Comparison of ENCODE assay signal across 29 cellular contexts in the genomic region with DNA sequence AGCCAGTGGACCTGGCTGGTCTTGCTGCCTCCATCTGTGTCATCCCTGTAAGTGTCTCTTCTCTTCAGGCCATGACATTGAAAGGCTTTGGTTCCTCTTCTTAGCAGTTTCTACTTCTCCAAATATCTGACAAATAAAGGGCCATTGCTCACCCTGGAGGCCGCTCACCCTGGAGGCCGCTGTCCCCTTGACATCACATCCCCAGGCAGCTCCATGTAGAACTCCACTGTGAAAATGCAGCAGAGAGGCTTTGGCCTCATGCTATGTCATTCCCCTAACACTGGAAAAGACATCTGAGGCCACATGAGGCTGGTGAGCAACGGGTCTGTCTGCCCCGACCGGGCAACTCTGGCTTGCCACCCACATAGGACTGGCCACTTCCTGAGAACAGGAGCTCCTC. TPM values are rescaled to one million over a fixed set of nuclear protein-coding genes. Genes with fewer than 3 reads are reported as not detected.
DNase-seq lines count a peak whose midpoint lies in the region; ATAC-seq and TF ChIP-seq lines count a peak whose summit lies in the region.
"Had no signal": no experiment of that assay in that cellular context is flagged by ENCODE, and none has a peak within 500 bp of the region (broad histone marks: within the 10 kb centered on the region; RNA-seq: fewer than 3 reads in every experiment).

No MANE protein-coding gene starts in this region.

- no peak for TF ChIP-seq POLR2A in thyroid gland (IDR thresholded peaks at IDR 0.05)

- no peak overlapping the region for H3K9ac ChIP-seq in muscle layer of colon (ENCODE audit: low read length)

- DNase-seq in right atrium auricular region (ENCODE audit: low spot score) (no peak), left ventricle myocardium inferior (no peak), T-helper 17 cell (no peak), thyroid gland (no peak), OCI-LY7 (ENCODE audit: low spot score) (no peak)
- DNase-seq in activated CD4-positive, alpha-beta T cell treated with anti-CD3 and anti-CD28 coated beads for 4 hours, result no peak
- DNase-seq: activated CD4-positive, alpha-beta T cell treated with anti-CD3 and anti-CD28 coated beads, Interleukin-2, amount 10 ng/mL, durations not matched to agents 24 days and 14 days; activated gamma-delta T cell; activated T-cell treated with anti-CD3 and anti-CD28 coated beads, Interleukin-2, amount 50 U/mL, for 1 hour; CD8-positive, alpha-beta T cell; DMS 273 treated with DMSO at 0.1 percent for 48 hours; GOT3; hippocampal formation; immature natural killer cell; left colon; mesenchymal stem cell; naive B cell; NCI-H1105; NCI-H1930; NCI-H526; retina; RPMI8226; stimulated activated CD4-positive, alpha-beta T cell treated with anti-CD3 and anti-CD28 coated beads, Interleukin-12 subunit alpha, Interleukin-12 subunit beta, amount 100 ng/mL, for 4 hours; stimulated activated CD4-positive, alpha-beta T cell treated with anti-CD3 and anti-CD28 coated beads, Interleukin-4, amount 100 ng/mL, for 24 hours; stimulated activated naive CD4-positive, alpha-beta T cell; WERI-Rb-1 had no signal

- H3K9me3 ChIP-seq in right atrium auricular region (no peaks in the 10 kb centered on the region), left ventricle myocardium inferior (replicated peaks) (no peaks in the 10 kb centered on the region), T-helper 17 cell (ENCODE audit: control insufficient read depth, low read length, poor library complexity, severe bottlenecking) (no peaks in the 10 kb centered on the region), muscle layer of colon (ENCODE audit: low read length) (no peaks in the 10 kb centered on the region), thyroid gland (no peaks in the 10 kb centered on the region), OCI-LY7 (ENCODE audit: low read length) (no peaks in the 10 kb centered on the region)

- no TSS peak for BruUV-seq in OCI-LY7 (replicated peaks; lab: Mats Ljungman, UMichigan)

- H3K27me3 ChIP-seq in right atrium auricular region (no peaks in the 10 kb centered on the region), left ventricle myocardium inferior (ENCODE audit: low read depth) (no peaks in the 10 kb centered on the region), muscle layer of colon (ENCODE audit: control insufficient read depth in 1 of 2, insufficient read depth in 2 of 2, low read length in 2 of 2) (no peaks in the 10 kb centered on the region), thyroid gland (no peaks in the 10 kb centered on the region)

- H3K4me1 Mint-ChIP-seq in T-helper 17 cell, result peaks cover 15% of the 10 kb centered on the region

- WGBS in thyroid gland, 2 donors, result 90 to 95% methylated on average over 3 to 5 of the region's 5 CpGs

- H3K36me3 ChIP-seq in right atrium auricular region (no peaks in the 10 kb centered on the region), left ventricle myocardium inferior (no peaks in the 10 kb centered on the region), muscle layer of colon (ENCODE audit: insufficient read depth, low read length) (no peaks in the 10 kb centered on the region), thyroid gland (no peaks in the 10 kb centered on the region), OCI-LY7 (ENCODE audit: insufficient read depth, low read length) (no peaks in the 10 kb centered on the region)
- H3K36me3 ChIP-seq: WERI-Rb-1 had no signal

- H3K4me3 ChIP-seq in right atrium auricular region, result no peak overlapping the region
- H3K4me3 ChIP-seq in left ventricle myocardium inferior, result no peak overlapping the region
- no peak overlapping the region for H3K4me3 ChIP-seq in muscle layer of colon (ENCODE audit: low read depth in 1 of 2, low read length in 2 of 2)
- H3K4me3 ChIP-seq in thyroid gland (replicated peaks in 1 of 3), result no peak overlapping the region
- H3K4me3 ChIP-seq in OCI-LY7 (ENCODE audit: low read depth, low read length, poor library complexity, severe bottlenecking), result no peak overlapping the region
- H3K4me3 ChIP-seq: SK-N-MC had no signal

- no peak overlapping the region for H3K4me2 ChIP-seq in OCI-LY7 (ENCODE audit: low read length)

- ATAC-seq in T-helper 17 cell, result peak; percentile 28
- no peak for ATAC-seq in HG02588 (IDR thresholded peaks at IDR 0.05; ENCODE audit: unreplicated experiment)
- ATAC-seq: CD8-positive, alpha-beta T cell; left colon had no signal

- peaks cover 0 to 25% of the 10 kb centered on the region in 2 donors for H3K4me1 ChIP-seq in right atrium auricular region
- H3K4me1 ChIP-seq in left ventricle myocardium inferior, result peaks cover 34% of the 10 kb centered on the region
- peaks cover 28% of the 10 kb centered on the region for H3K4me1 ChIP-seq in muscle layer of colon (ENCODE audit: insufficient read depth, low read length)
- H3K4me1 ChIP-seq in thyroid gland, result peaks cover 61 to 82% of the 10 kb centered on the region in 2 donors
- no peaks in the 10 kb centered on the region for H3K4me1 ChIP-seq in OCI-LY7 (ENCODE audit: insufficient read depth, low read length, poor library complexity, severe bottlenecking)

- no peaks in the 10 kb centered on the region for H3K79me2 ChIP-seq in OCI-LY7 (ENCODE audit: insufficient read depth, low read depth, low read length)

- no peaks in the 10 kb centered on the region for H4K20me1 ChIP-seq in OCI-LY7 (ENCODE audit: insufficient read depth, low read length)

- no peak overlapping the region for H3K27ac Mint-ChIP-seq in T-helper 17 cell
- H3K27ac Mint-ChIP-seq: activated CD4-positive, alpha-beta T cell treated with anti-CD3 and anti-CD28 coated beads, Interleukin-2, amount 10 ng/mL, durations not matched to agents 24 days and 14 days; CD8-positive, alpha-beta T cell; immature natural killer cell had no signal

- CTCF ChIA-PET in OCI-LY7 (lab: Charles Lee; ENCODE audit: unreplicated experiment), result no interaction called here

- no peak for TF ChIP-seq CTCF in right atrium auricular region (IDR thresholded peaks at IDR 0.05)
- no peak for TF ChIP-seq CTCF in left ventricle myocardium inferior (IDR thresholded peaks at IDR 0.05; ENCODE audit: borderline replicate concordance)
- no peak for TF ChIP-seq CTCF in thyroid gland (IDR thresholded peaks at IDR 0.05)
- TF ChIP-seq CTCF in OCI-LY7 (conservative IDR thresholded peaks at IDR 0.05; ENCODE audit: low read length), result no peak

- H3K4me3 Mint-ChIP-seq in T-helper 17 cell, result no peak overlapping the region
- H3K4me3 Mint-ChIP-seq: activated CD4-positive, alpha-beta T cell treated with anti-CD3 and anti-CD28 coated beads, Interleukin-2, amount 10 ng/mL, durations not matched to agents 24 days and 14 days; CD8-positive, alpha-beta T cell; immature natural killer cell; naive B cell had no signal

- no peaks in the 10 kb centered on the region for H3K9me2 ChIP-seq in OCI-LY7 (ENCODE audit: insufficient read depth, low read length)

- intact Hi-C loops in left ventricle myocardium inferior (cut with micrococcal nuclease), result loop anchor here (10.0 kb wide), 1 partner anchor 55 kb away; a partner anchor contains a TSS
- intact Hi-C loops in thyroid gland (cut with DNase I), result no loop called here
- intact Hi-C loops in OCI-LY7 (cut with micrococcal nuclease; ENCODE audit: unreplicated experiment), result no loop called here

- H3K27me3 Mint-ChIP-seq in T-helper 17 cell, result peaks cover 6% of the 10 kb centered on the region

- POLR2A ChIA-PET in OCI-LY7 (lab: Charles Lee), result interaction anchor here (0.7 kb wide), 1 partner anchor 124 kb away, joined by 3 read pairs; no protein-coding TSS in a partner anchor

- H3K27ac ChIP-seq in right atrium auricular region (peak overlapping the region; percentile 21 to 86), left ventricle myocardium inferior (replicated peaks) (no peak overlapping the region), muscle layer of colon (ENCODE audit: low read depth, low read length) (peak overlapping the region; percentile 10), thyroid gland (peak overlapping the region in 2 of 3 donors; percentile 90 to 94), OCI-LY7 (ENCODE audit: low read depth, low read length, poor library complexity, severe bottlenecking) (no peak overlapping the region)
- H3K27ac ChIP-seq: SK-N-MC, WERI-Rb-1 had no signal

- H2AFZ ChIP-seq in OCI-LY7 (ENCODE audit: low read length), result no peak overlapping the region

- H3K36me3 Mint-ChIP-seq in T-helper 17 cell (ENCODE audit: low read depth), result peaks cover under 1% of the 10 kb centered on the region
- H3K36me3 Mint-ChIP-seq: CD8-positive, alpha-beta T cell; immature natural killer cell; naive B cell had no signal

RNA-seq across cellular contexts. Expression of a gene that starts 55.5 kb away (rescaled TPM):
- total RNA-seq in right atrium auricular region (100 to 1,000 TPM in 1 of 2 donors, 10 to 100 TPM in 1; 80.0 to 294 TPM), left ventricle myocardium inferior (44.5 TPM), T-helper 17 cell (10 to 100 TPM; 14.3 to 15.1 TPM), thyroid gland (10 to 100 TPM in 3 of 4 donors, 1 to 10 TPM in 1; 8.3 to 27.2 (median 14.4) TPM), OCI-LY7 (2022) (not detected in 2 replicates)
- total RNA-seq in OCI-LY7 (2014; rRNA removed; shearing (Covaris generic)), result not detected in 2 replicates

Comparison
In these comparisons a context has a peak if more than half of its experiments do, and no peak if none do; other contexts are left out.
1. H3K27ac ChIP-seq: peak in right atrium auricular region (2 of 2), muscle layer of colon (single experiment) and thyroid gland (2 of 3); none in left ventricle myocardium inferior (single experiment) and OCI-LY7 (single experiment).
2. RNA of a gene that starts 55.5 kb away (total RNA-seq): 80.0 to 294 TPM in right atrium auricular region, 44.5 TPM in left ventricle myocardium inferior (single experiment), 8.3 to 27.2 TPM in thyroid gland and 14.3 to 15.1 TPM in T-helper 17 cell; not detected in OCI-LY7; every median in the first group is over 4 times any median in the second.